In genomic region chr4:168831919-168832745, GRCh38 we compare ENCODE assay signal across 8 cellular contexts.
DNase-seq lines count a peak whose midpoint lies in the region; ATAC-seq and TF ChIP-seq lines count a peak whose summit lies in the region.

No MANE protein-coding gene starts in this region.

- WGBS in psoas muscle, 3 donors = 2 to 13% (median 3%) methylated on average over 54 to 68 of the region's 68 CpGs

- no peaks in the 10 kb centered on the region for H3K79me2 ChIP-seq in SU-DHL-6 (ENCODE audit: insufficient read depth, low read length)

- H3K9me2 ChIP-seq in SU-DHL-6 (replicated peaks; ENCODE audit: insufficient read depth, low read length) = no peaks in the 10 kb centered on the region

- H3K4me1 ChIP-seq in HUES48 (ENCODE audit: control insufficient read depth, insufficient read depth, low read length) (peaks cover 16% of the 10 kb centered on the region), right atrium auricular region (peaks cover 0 to 43% of the 10 kb centered on the region in 2 donors), psoas muscle (peaks cover 32% of the 10 kb centered on the region)

- H3K9me3 ChIP-seq in HUES48 (ENCODE audit: control insufficient read depth, insufficient read depth, low read length) (no peaks in the 10 kb centered on the region), SU-DHL-6 (ENCODE audit: insufficient read depth, low read length) (no peaks in the 10 kb centered on the region), right atrium auricular region (no peaks in the 10 kb centered on the region), psoas muscle (no peaks in the 10 kb centered on the region)

- H3K27ac ChIP-seq in HUES48 (ENCODE audit: low read depth, low read length) (peak overlapping the region; percentile 88), SU-DHL-6 (ENCODE audit: low read depth, low read length) (no peak overlapping the region), right atrium auricular region (peak overlapping the region; percentile 91 to 97), psoas muscle (peak overlapping the region; percentile 76)

- TF ChIP-seq CTCF in SU-DHL-6 (IDR thresholded peaks at IDR 0.05; ENCODE audit: insufficient read depth, low read length, poor library complexity, severe bottlenecking) = no peak
- no peak for TF ChIP-seq CTCF in right atrium auricular region (IDR thresholded peaks at IDR 0.05)
- no peak for TF ChIP-seq CTCF in psoas muscle (IDR thresholded peaks at IDR 0.05)

- ATAC-seq in GM21423 (IDR thresholded peaks at IDR 0.05; ENCODE audit: unreplicated experiment) (peak; percentile 92), psoas muscle (peak; percentile 92 to 96 (median 94))

- intact Hi-C loops in psoas muscle (cut with DNase I) = loop anchor here in 1 of 2 donors (2.0 kb wide), 1 partner anchor 15 kb away; no protein-coding TSS in a partner anchor

- H3K4me3 ChIP-seq in HUES48 (ENCODE audit: low read depth, low read length) (peak overlapping the region; percentile 69), SU-DHL-6 (ENCODE audit: insufficient read depth, low read length, poor library complexity, severe bottlenecking) (peak overlapping the region; percentile 60), right atrium auricular region (peak overlapping the region; percentile 55 to 76), psoas muscle (peak overlapping the region; percentile 73)

- peak overlapping the region; percentile 58 for H3K4me2 ChIP-seq in SU-DHL-6 (ENCODE audit: low read depth, low read length, poor library complexity, severe bottlenecking)

- no peaks in the 10 kb centered on the region for H3K36me3 ChIP-seq in HUES48 (ENCODE audit: control insufficient read depth, insufficient read depth, low read length)
- no peaks in the 10 kb centered on the region for H3K36me3 ChIP-seq in SU-DHL-6 (ENCODE audit: low read length)
- H3K36me3 ChIP-seq in right atrium auricular region = no peaks in the 10 kb centered on the region
- peaks cover 0 to 4% of the 10 kb centered on the region in 2 donors for H3K36me3 ChIP-seq in psoas muscle (ENCODE audit: insufficient read depth in 1 of 2, low read depth in 1 of 2)

- peak overlapping the region; percentile 89 for H3K9ac ChIP-seq in HUES48 (ENCODE audit: low read depth, low read length)
- H3K9ac ChIP-seq in SU-DHL-6 (ENCODE audit: low read length) = peak overlapping the region; percentile 58

- DNase-seq in DMS 273 treated with DMSO at 0.1 percent for 48 hours (lab: John Stamatoyannopoulos, UW) (peak; percentile 12), amniotic stem cell (lab: John Stamatoyannopoulos, UW) (peak; percentile 67), right atrium auricular region (ENCODE audit: low spot score) (peak; percentile 87), psoas muscle (peak; percentile 83 to 88), SKM-1 (lab: John Stamatoyannopoulos, UW; ENCODE audit: unreplicated experiment) (no peak)

- H4K20me1 ChIP-seq in SU-DHL-6 (ENCODE audit: low read depth, low read length) = no peaks in the 10 kb centered on the region

- peak overlapping the region; percentile 97 for H2AFZ ChIP-seq in SU-DHL-6 (ENCODE audit: low read depth, low read length, severe bottlenecking)

- H3K27me3 ChIP-seq in HUES48 (ENCODE audit: control insufficient read depth, insufficient read depth, low read length) (peaks cover 23% of the 10 kb centered on the region), SU-DHL-6 (ENCODE audit: low read length) (no peaks in the 10 kb centered on the region; the same call in 1 of the 2 replicates), right atrium auricular region (no peaks in the 10 kb centered on the region), psoas muscle (ENCODE audit: insufficient read depth in 3 of 3, low read length in 2 of 3) (no peaks in the 10 kb centered on the region)

- H3F3A ChIP-seq in SU-DHL-6 (ENCODE audit: insufficient read depth) = no peaks in the 10 kb centered on the region
